8 cellular contexts compared by ENCODE assay signal in the genomic region with DNA sequence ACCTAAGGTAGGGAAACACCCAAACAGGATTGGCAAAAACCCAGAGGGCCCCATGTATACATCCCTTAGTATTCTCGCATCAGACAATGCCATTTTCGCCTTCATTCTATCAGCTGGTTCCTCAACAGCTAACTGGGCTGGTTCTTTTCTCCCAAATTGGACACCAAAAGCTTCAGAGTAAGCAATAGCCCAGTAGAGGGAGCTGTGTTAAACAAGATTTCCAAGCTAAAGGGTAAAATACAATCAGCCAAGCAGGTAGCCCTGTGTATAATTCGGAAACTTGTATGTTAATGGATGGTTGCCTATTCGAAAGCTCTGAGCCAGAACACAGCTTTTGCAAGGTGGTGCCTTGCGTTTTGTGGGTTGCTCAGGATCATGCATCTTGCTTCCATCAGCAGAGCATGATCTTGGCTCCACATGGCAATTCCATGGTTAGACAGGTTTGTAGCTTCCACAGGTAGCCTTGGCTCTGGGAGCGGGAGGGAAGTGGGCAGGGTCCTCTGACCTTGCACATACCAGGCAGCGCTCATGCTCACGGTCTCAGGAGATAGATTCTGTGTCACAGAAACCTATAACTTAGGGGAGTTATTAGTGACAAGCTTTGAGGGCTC.
A peak's percentile ranks its signal among the peaks of the same experiment; 100 is the strongest.
DNase-seq lines count a peak whose midpoint lies in the region; ATAC-seq and TF ChIP-seq lines count a peak whose summit lies in the region.

No MANE protein-coding gene starts in this region.

- H3K56ac ChIP-seq in mesendoderm (ENCODE audit: low read length) = no peak overlapping the region

- no peak overlapping the region for H3K4me2 ChIP-seq in mesendoderm (ENCODE audit: low read length)

- H3K79me2 ChIP-seq in mesendoderm (ENCODE audit: control insufficient read depth, insufficient read depth, low read length) = no peaks in the 10 kb centered on the region

- WGBS in mesendoderm (ENCODE audit: extremely low coverage, insufficient coverage, low lambda C conversion rate) = no CpG with 5 or more reads among the region's 8 CpGs

- DNase-seq in EH (ENCODE audit: low read depth) = peak; percentile 66
- DNase-seq in HAP-1 (ENCODE audit: low spot score in 2 of 2) = peak; percentile 20 to 28
- DNase-seq in NCI-H460 (ENCODE audit: extremely low read depth, low read depth) = peak; percentile 33
- peak; percentile 87 for DNase-seq in choroid plexus epithelial cell (ENCODE audit: low read depth)
- DNase-seq in mesendoderm = peak; percentile 74

- ATAC-seq in HG03139 (IDR thresholded peaks at IDR 0.05; ENCODE audit: unreplicated experiment) (no peak), HG02981 (IDR thresholded peaks at IDR 0.05; ENCODE audit: unreplicated experiment) (no peak), GM21447 (IDR thresholded peaks at IDR 0.05; ENCODE audit: unreplicated experiment) (no peak)

- no peak overlapping the region for H3K4me3 ChIP-seq in HAP-1
- no peak overlapping the region for H3K4me3 ChIP-seq in choroid plexus epithelial cell (ENCODE audit: low read depth, low read length)
- no peak overlapping the region for H3K4me3 ChIP-seq in mesendoderm (ENCODE audit: low read length)

- no peak overlapping the region for H2AK5ac ChIP-seq in mesendoderm (ENCODE audit: low read length)

- no peak overlapping the region for H2BK5ac ChIP-seq in mesendoderm (ENCODE audit: low read length)

- no peak overlapping the region for H2BK120ac ChIP-seq in mesendoderm (ENCODE audit: low read depth, low read length)

- no peak overlapping the region for H4K5ac ChIP-seq in mesendoderm (ENCODE audit: low read length)

- H3K36me3 ChIP-seq in HAP-1 (replicated peaks) (no peaks in the 10 kb centered on the region), mesendoderm (ENCODE audit: control insufficient read depth, insufficient read depth, low read length) (no peaks in the 10 kb centered on the region)

- no peaks in the 10 kb centered on the region for H3K9me3 ChIP-seq in HAP-1

- H3K9ac ChIP-seq in mesendoderm (ENCODE audit: low read length) = no peak overlapping the region

- in situ Hi-C loops in HAP-1 (cut with MboI; ENCODE audit: low sequenced_read_pairs) = loop anchor here (25.0 kb wide), 1 partner anchor 531 kb away; the partner anchor contains the start of gene PDGFRA

- H4K8ac ChIP-seq in mesendoderm (ENCODE audit: low read depth, low read length) = no peak overlapping the region

- H3K4me1 ChIP-seq in HAP-1 (peaks cover 8% of the 10 kb centered on the region), mesendoderm (ENCODE audit: control insufficient read depth, low read depth, low read length) (peaks cover 3% of the 10 kb centered on the region)

- no peak overlapping the region for H2BK15ac ChIP-seq in mesendoderm (replicated peaks; ENCODE audit: low read depth)

- H3K27me3 ChIP-seq in HAP-1 (ENCODE audit: low read depth) (peaks cover 3% of the 10 kb centered on the region; the same call in 1 of the 2 replicates), mesendoderm (ENCODE audit: insufficient read depth, low read length, poor library complexity) (no peaks in the 10 kb centered on the region)

- no peak overlapping the region for H3K27ac ChIP-seq in mesendoderm (ENCODE audit: low read depth, low read length)

- H3K18ac ChIP-seq in mesendoderm (ENCODE audit: low read length) = no peak overlapping the region

- no peaks in the 10 kb centered on the region for H3K79me1 ChIP-seq in mesendoderm (ENCODE audit: low read length)

- no peak overlapping the region for H3K23ac ChIP-seq in mesendoderm (ENCODE audit: low read length)

- TF ChIP-seq CTCF in choroid plexus epithelial cell (conservative IDR thresholded peaks at IDR 0.05; ENCODE audit: low read depth, low read length) = peak; percentile 80

- no peak overlapping the region for H3K4ac ChIP-seq in mesendoderm (ENCODE audit: low read depth, low read length)

Comparison
In these comparisons a context has a peak if more than half of its experiments do, and no peak if none do; other contexts are left out.
1. DNase-seq: peak in every context shown above with its lines; median percentile 87 in choroid plexus epithelial cell; 74 in mesendoderm; 66 in EH; 33 in NCI-H460; 24 in HAP-1.